In genomic region chr7:148696787-148697186, GRCh38 we compare ENCODE assay signal across 11 cellular contexts. TPM values are rescaled to one million over a fixed set of nuclear protein-coding genes. Genes with fewer than 3 reads are reported as not detected.
DNase-seq lines count a peak whose midpoint lies in the region; ATAC-seq, FAIRE-seq and TF ChIP-seq lines count a peak whose summit lies in the region.
"Had no signal": no experiment of that assay in that cellular context is flagged by ENCODE, and none has a peak within 500 bp of the region (broad histone marks: within the 10 kb centered on the region; RNA-seq: fewer than 3 reads in every experiment).

No MANE protein-coding gene starts in this region.

- CTCF ChIA-PET in K562 (lab: Yijun Ruan, JAX; ENCODE audit: low intra/inter-chr PET ratio) = no interaction called here

- TF ChIP-seq CTCF in DND-41 (IDR thresholded peaks at IDR 0.05; ENCODE audit: borderline replicate concordance, extremely low read depth, low read length, poor library complexity, severe bottlenecking) = no peak
- no peak for TF ChIP-seq CTCF in K562 (IDR thresholded peaks at IDR 0.05 in 2 of 3, conservative IDR thresholded peaks at IDR 0.05 in 1 of 3; ENCODE audit: insufficient read depth in 2 of 3, low read depth in 1 of 3, low read length in 3 of 3)
- no peak for TF ChIP-seq CTCF in neural progenitor cell (IDR thresholded peaks at IDR 0.05)

- no TSS peak for BruUV-seq in K562 (replicated peaks; lab: Mats Ljungman, UMichigan)

- H3K27ac ChIP-seq in BLaER1 (no peak overlapping the region), DND-41 (ENCODE audit: low read length) (no peak overlapping the region), K562 (ENCODE audit: extremely low read depth, low read depth, low read length) (peak overlapping the region; percentile 15; the same call in 1 of the 3 replicates), neural progenitor cell (no peak overlapping the region)

- peaks cover 26% of the 10 kb centered on the region for H3F3A ChIP-seq in neural progenitor cell (ENCODE audit: low read depth)

- peaks cover 5% of the 10 kb centered on the region for H3K27me3 Mint-ChIP-seq in neural progenitor cell (ENCODE audit: insufficient read depth, low read depth)
- H3K27me3 Mint-ChIP-seq: dendritic cell treated with granulocyte-macrophage colony-stimulating factor and Interleukin-4, amounts not matched to agents 40 ng/mL and 50 ng/mL, for 4 days had no signal

- peaks cover 32% of the 10 kb centered on the region for H3K4me1 Mint-ChIP-seq in neural progenitor cell

- in situ Hi-C loops in K562 (cut with MboI) = no loop called here

- TF ChIP-seq RAD21 in K562 (CRISPR knock-in tag; conservative IDR thresholded peaks at IDR 0.05 in 1 of 2, IDR thresholded peaks at IDR 0.05 in 1 of 2) = no peak

- peaks cover 30% of the 10 kb centered on the region for H3K4me1 ChIP-seq in BLaER1
- peaks cover 32% of the 10 kb centered on the region for H3K4me1 ChIP-seq in DND-41 (ENCODE audit: insufficient read depth, low read length)
- H3K4me1 ChIP-seq in K562 (replicated peaks in 1 of 2; ENCODE audit: control insufficient read depth in 2 of 2, insufficient read depth in 2 of 2, low read length in 2 of 2) = peaks cover 24 to 32% of the 10 kb centered on the region in 2 experiments
- H3K4me1 ChIP-seq in neural progenitor cell = peaks cover 32% of the 10 kb centered on the region

- H3K9me3 Mint-ChIP-seq in neural progenitor cell = no peaks in the 10 kb centered on the region
- H3K9me3 Mint-ChIP-seq: dendritic cell treated with granulocyte-macrophage colony-stimulating factor and Interleukin-4, amounts not matched to agents 40 ng/mL and 50 ng/mL, for 4 days had no signal

- no peak for FAIRE-seq in K562 (lab: Jason Lieb, UNC)

- 58% methylated on average over 5 of the region's 5 CpGs for WGBS in K562 (ENCODE audit: insufficient coverage, low coverage, missing lambda C conversion rate)

- H3K4me3 ChIP-seq in BLaER1 (no peak overlapping the region), DND-41 (ENCODE audit: low read depth in 1 of 2, low read length in 2 of 2) (no peak overlapping the region), K562 (no peak overlapping the region), neural progenitor cell (no peak overlapping the region)

- DNase-seq in DND-41 = no peak
- no peak for DNase-seq in K562 (ENCODE audit: extremely low read depth in 1 of 4, low spot score in 3 of 4)
- DNase-seq in neural progenitor cell (ENCODE audit: low spot score) = no peak
- no peak for DNase-seq in NK-92 treated with Interleukin-12 subunit alpha and Interleukin-12 subunit beta, amount 100 ng/mL, for 24 hours (lab: John Stamatoyannopoulos, UW)
- no peak for DNase-seq in glomerular visceral epithelial cell (ENCODE audit: extremely low spot score)
- no peak for DNase-seq in kidney tubule cell (ENCODE audit: low spot score)
- no peak for DNase-seq in activated gamma-delta T cell treated with Interleukin-2 at 50 U/mL for 16 hours
- DNase-seq: NCI-H2081 treated with DMSO at 0.1 percent for 48 hours had no signal

- no peak for ATAC-seq in DND-41 (ENCODE audit: insufficient read depth, low read depth)
- ATAC-seq in K562 = no peak
- ATAC-seq: left lobe of liver had no signal

- intact Hi-C loops in K562 (cut with micrococcal nuclease) = loop anchor here (5.0 kb wide), 1 partner anchor 266 kb away; no protein-coding TSS in a partner anchor

- peaks cover 24% of the 10 kb centered on the region for H4K20me1 ChIP-seq in BLaER1
- H4K20me1 ChIP-seq in DND-41 (ENCODE audit: insufficient read depth, low read length) = peaks cover 17% of the 10 kb centered on the region
- peaks cover 8% of the 10 kb centered on the region; the same call in 1 of the 2 replicates for H4K20me1 ChIP-seq in K562 (replicated peaks; ENCODE audit: control insufficient read depth, insufficient read depth, low read length)
- H4K20me1 ChIP-seq in neural progenitor cell (ENCODE audit: low read depth) = peaks cover 13% of the 10 kb centered on the region

- H3K9ac ChIP-seq in BLaER1 = no peak overlapping the region
- H3K9ac ChIP-seq in DND-41 (ENCODE audit: low read depth, low read length) = no peak overlapping the region
- H3K9ac ChIP-seq in K562 (ENCODE audit: insufficient read depth in 1 of 2, low read depth in 2 of 2, low read length in 2 of 2) = peak overlapping the region in 1 of 2 experiments; percentile 90; a peak in 1 of 4 replicates
- no peak overlapping the region for H3K9ac ChIP-seq in neural progenitor cell

- H3K9me3 ChIP-seq in BLaER1 = no peaks in the 10 kb centered on the region
- H3K9me3 ChIP-seq in DND-41 (ENCODE audit: insufficient read depth, low read length, severe bottlenecking) = no peaks in the 10 kb centered on the region
- no peaks in the 10 kb centered on the region for H3K9me3 ChIP-seq in K562 (replicated peaks; ENCODE audit: control insufficient read depth, insufficient read depth, low read depth, low read length)
- H3K9me3 ChIP-seq in neural progenitor cell (ENCODE audit: low read depth) = no peaks in the 10 kb centered on the region

- H3K4me3 Mint-ChIP-seq in neural progenitor cell = peak overlapping the region; percentile 39

- H3K27me3 ChIP-seq in BLaER1 (no peaks in the 10 kb centered on the region), DND-41 (ENCODE audit: insufficient read depth, low read length, poor library complexity) (no peaks in the 10 kb centered on the region), K562 (ENCODE audit: control insufficient read depth in 2 of 2, insufficient read depth in 2 of 2, low read length in 2 of 2) (no peaks in the 10 kb centered on the region), neural progenitor cell (no peaks in the 10 kb centered on the region)

- no peak overlapping the region for H3K27ac Mint-ChIP-seq in neural progenitor cell

- TF ChIP-seq EP300 in K562 (IDR thresholded peaks at IDR 0.05; ENCODE audit: low read length) = no peak

- POLR2A ChIA-PET in K562 (lab: Yijun Ruan, JAX) = interaction anchor here (2.3 to 3.2 kb wide), 2 partner anchors 10 to 11 kb away, joined by 6 to 10 read pairs; no protein-coding TSS in a partner anchor

- H3K79me2 ChIP-seq in DND-41 (ENCODE audit: insufficient read depth, low read length) (peaks cover 40% of the 10 kb centered on the region), K562 (ENCODE audit: control insufficient read depth, insufficient read depth, low read length) (peaks cover 41% of the 10 kb centered on the region), neural progenitor cell (ENCODE audit: low read depth) (peaks cover 47% of the 10 kb centered on the region)

- TF ChIP-seq POLR2A in K562 (conservative IDR thresholded peaks at IDR 0.05) = no peak

- H3K4me2 ChIP-seq in BLaER1 (peak overlapping the region; percentile 90), DND-41 (ENCODE audit: insufficient read depth, low read length) (peak overlapping the region; percentile 74; the same call in 1 of the 2 replicates), K562 (ENCODE audit: insufficient read depth, low read length) (0 out of 2 replicates have a peak overlapping the region, but pooled peaks have one; percentile 78), neural progenitor cell (peak overlapping the region; percentile 88)

- no peaks in the 10 kb centered on the region for H3K36me3 ChIP-seq in BLaER1
- H3K36me3 ChIP-seq in DND-41 (ENCODE audit: insufficient read depth, low read length) = no peaks in the 10 kb centered on the region; the same call in 1 of the 2 replicates
- H3K36me3 ChIP-seq in K562 (ENCODE audit: control insufficient read depth, insufficient read depth, low read length) = no peaks in the 10 kb centered on the region
- H3K36me3 ChIP-seq in neural progenitor cell = no peaks in the 10 kb centered on the region

- no peak overlapping the region for H2AFZ ChIP-seq in DND-41 (ENCODE audit: low read depth, low read length)
- peak overlapping the region; percentile 66; the same call in 1 of the 2 replicates for H2AFZ ChIP-seq in K562 (ENCODE audit: low read depth, low read length)
- no peak overlapping the region for H2AFZ ChIP-seq in neural progenitor cell (replicated peaks)

- H3K9me1 ChIP-seq in K562 (ENCODE audit: control insufficient read depth, insufficient read depth, low read length) = no peaks in the 10 kb centered on the region

- H3K36me3 Mint-ChIP-seq in neural progenitor cell = peaks cover 2% of the 10 kb centered on the region

TF ChIP-seq in K562, 482 proteins besides CTCF, POLR2A, EP300 and RAD21 (continues in another document):
- TF ChIP-seq NCOA2 (IDR thresholded peaks at IDR 0.05; ENCODE audit: partially characterized antibody in 2 of 2) (no peak), CREB1 (IDR thresholded peaks at IDR 0.05) (no peak), CREB1 (CRISPR knock-in tag; IDR thresholded peaks at IDR 0.05) (no peak)

RNA-seq across cellular contexts. Expression of gene CUL1, which starts 1.9 kb away (rescaled TPM):
- total RNA-seq in K562 (2011; cell fraction: chromatin; rRNA removed; ENCODE audit: low replicate concordance) = 34.6 and 70.5 TPM in 2 replicates
- total RNA-seq in K562 (2011; cell fraction: nucleolus; rRNA removed) = 20.7 and 25.1 TPM in 2 replicates
- total RNA-seq in K562 (2011; cell fraction: nucleoplasm; rRNA removed) = 27.6 and 29.7 TPM in 2 replicates
- 63.3 and 64.6 TPM in 2 replicates for total RNA-seq in K562 (2014; rRNA removed)
- total RNA-seq in K562 (2014; rRNA removed; fragmentation: Illumina TruSeq; extraction: Trizol) = 96.5 and 101 TPM in 2 replicates
- 91.6 and 98.5 TPM in 2 replicates for total RNA-seq in K562 (2015; rRNA removed; fragmentation: Illumina TruSeq; extraction: Trizol)
- total RNA-seq in K562 (2021) = 86.0 and 86.4 TPM in 2 replicates
- polyA plus RNA-seq in K562 (2011; rRNA removed) = 80.3 and 105 TPM in 2 replicates
- 45.7 and 59.7 TPM in 2 replicates for polyA plus RNA-seq in K562 (2011; cell fraction: cytosol; rRNA removed)
- polyA plus RNA-seq in K562 (2011; cell fraction: nucleus; rRNA removed) = 37.0 and 48.3 TPM in 2 replicates
- 57.3 and 84.1 TPM in 2 replicates for polyA plus RNA-seq in K562 (2012)
- 95.6 and 107 TPM in 2 replicates for polyA plus RNA-seq in K562 (2014; fragmentation: Illumina TruSeq; extraction: Trizol)
- 10 to 100 TPM; 31.5 to 43.8 TPM for polyA plus RNA-seq in K562 (2014; fragmentation: Nextera tagmentation; extraction: Ambion mirVana)
- 94.5 and 104 TPM in 2 replicates for polyA plus RNA-seq in K562 (2014; rRNA removed)
- polyA minus RNA-seq in K562 (2011; rRNA and poly(A)+ RNA removed) = 118 and 120 TPM in 2 replicates
- 44.5 and 53.4 TPM in 2 replicates for polyA minus RNA-seq in K562 (2011; cell fraction: cytosol; rRNA and poly(A)+ RNA removed)
- 29.8 and 54.5 TPM in 2 replicates for polyA minus RNA-seq in K562 (2011; cell fraction: nucleus; rRNA and poly(A)+ RNA removed)
- 74.2 and 89.3 TPM in 2 replicates for total RNA-seq in neural progenitor cell (ENCODE audit: low replicate concordance)
